ENCODE assay signal across 31 cellular contexts in genomic region chr2:100160396-100160795, GRCh38. TPM values are rescaled to one million over a fixed set of nuclear protein-coding genes. Genes with fewer than 3 reads are reported as not detected.
"Had no signal": no experiment of that assay in that cellular context is flagged by ENCODE, and none has a peak within 500 bp of the region (broad histone marks: within the 10 kb centered on the region; RNA-seq: fewer than 3 reads in every experiment).

No MANE protein-coding gene starts in this region.

- H3K4me1 ChIP-seq: adrenal gland, body of pancreas, breast epithelium, colonic mucosa had no signal

- DNase-seq: activated effector memory CD4-positive, alpha-beta T cell treated with anti-CD3 and anti-CD28 coated beads, Interleukin-2, amount 50 U/mL, for 16 hours; activated effector memory CD4-positive, alpha-beta T cell treated with Interleukin-2 at 50 U/mL for 16 hours; activated gamma-delta T cell; activated gamma-delta T cell treated with Interleukin-2 at 50 U/mL for 16 hours; activated naive CD4-positive, alpha-beta T cell; activated naive CD4-positive, alpha-beta T cell treated with anti-CD3 and anti-CD28 coated beads for 36 hours; activated naive CD4-positive, alpha-beta T cell treated with anti-CD3 and anti-CD28 coated beads, Interleukin-2, amount 10 ng/mL, durations not matched to agents 7 days and 5 days; activated naive CD4-positive, alpha-beta T cell treated with anti-CD3 and anti-CD28 coated beads, Interleukin-2, amount 50 U/mL, for 16 hours; activated naive CD4-positive, alpha-beta T cell treated with Interleukin-2 at 50 U/mL for 16 hours; activated naive CD8-positive, alpha-beta T cell treated with anti-CD3 and anti-CD28 coated beads for 36 hours; activated naive CD8-positive, alpha-beta T cell treated with anti-CD3 and anti-CD28 coated beads, Interleukin-2, amount 10 ng/mL, durations not matched to agents 7 days and 5 days; activated naive CD8-positive, alpha-beta T cell treated with anti-CD3 and anti-CD28 coated beads, Interleukin-2, amount 50 U/mL, for 24 hours; activated T-cell treated with anti-CD3 and anti-CD28 coated beads, Interleukin-2, amount 50 U/mL, for 48 hours; activated T-cell treated with anti-CD3 and anti-CD28 coated beads, Interleukin-2, amount 50 U/mL, for 72 hours; adrenal gland; amniotic stem cell; amygdala; anterior cingulate cortex; aorta; body of pancreas; brain microvascular endothelial cell; caudate nucleus; central memory CD4-positive, alpha-beta T cell; cerebellar nuclear complex; colonic mucosa had no signal

- ATAC-seq: activated naive CD4-positive, alpha-beta T cell treated with anti-CD3 and anti-CD28 coated beads, Interleukin-2, amount 50 U/mL, for 72 hours; activated naive CD8-positive, alpha-beta T cell treated with anti-CD3 and anti-CD28 coated beads, Interleukin-2, amount 50 U/mL, for 24 hours; activated T-cell treated with anti-CD3 and anti-CD28 coated beads, Interleukin-2, amount 50 U/mL, for 72 hours; activated T-helper 17 cell treated with anti-CD3 and anti-CD28 coated beads, Interleukin-2, amount 50 U/mL, for 72 hours; body of pancreas had no signal

- H3K27ac ChIP-seq: adrenal gland, ascending aorta, body of pancreas, brain microvascular endothelial cell, breast epithelium, cardiac muscle cell, colonic mucosa had no signal

- H3K27me3 ChIP-seq: adrenal gland, ascending aorta, body of pancreas, brain microvascular endothelial cell, breast epithelium, cardiac muscle cell, colonic mucosa had no signal

- H3K4me3 ChIP-seq: adrenal gland, ascending aorta, body of pancreas, breast epithelium, cardiac muscle cell, colonic mucosa had no signal

- H3K9me3 ChIP-seq: ascending aorta, body of pancreas, breast epithelium, colonic mucosa had no signal

- H3K36me3 ChIP-seq: adrenal gland, ascending aorta, brain microvascular endothelial cell, breast epithelium, cardiac muscle cell, colonic mucosa had no signal

RNA-seq across cellular contexts. Expression of gene AFF3, which starts 18.0 kb away (rescaled TPM):
- total RNA-seq: bronchial epithelial cell had no signal
